In the genomic region with DNA sequence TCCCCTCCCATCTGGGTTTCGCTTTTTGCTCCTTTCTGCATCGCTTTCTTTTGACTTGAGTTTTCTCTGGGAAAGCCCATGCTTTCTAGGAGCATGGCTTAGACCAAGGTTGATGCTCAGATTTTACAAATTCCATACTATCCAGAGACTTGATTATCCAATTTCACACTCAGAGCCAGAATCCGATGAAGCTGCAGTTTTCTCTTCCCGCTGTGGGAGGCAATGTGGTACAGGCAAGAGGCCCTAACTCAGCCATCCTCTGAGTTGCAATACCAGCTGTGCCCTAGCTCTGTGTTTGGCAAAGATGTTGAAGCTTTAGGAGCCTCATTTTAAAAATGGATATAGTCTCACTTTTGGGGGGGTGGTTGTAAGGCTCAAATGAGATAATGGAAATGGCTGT, we compare ENCODE assay signal across 11 cellular contexts.
DNase-seq lines count a peak whose midpoint lies in the region; ATAC-seq and TF ChIP-seq lines count a peak whose summit lies in the region.
"Had no signal": no experiment of that assay in that cellular context is flagged by ENCODE, and none has a peak within 500 bp of the region (broad histone marks: within the 10 kb centered on the region; RNA-seq: fewer than 3 reads in every experiment).

No MANE protein-coding gene starts in this region.

- intact Hi-C loops in CD4-positive, alpha-beta T cell (cut with DNase I, micrococcal nuclease): no loop called here

- TF ChIP-seq CTCF in GM12864 (IDR thresholded peaks at IDR 0.05; ENCODE audit: low read depth, low read length, missing control alignments): peak; percentile 29
- no peak for TF ChIP-seq CTCF in endothelial cell (IDR thresholded peaks at IDR 0.05; ENCODE audit: unreplicated experiment)
- TF ChIP-seq CTCF in osteoblast (IDR thresholded peaks at IDR 0.05; ENCODE audit: extremely low read depth, low read depth, low read length): peak; percentile 22
- no peak for TF ChIP-seq CTCF in CD4-positive, alpha-beta T cell (IDR thresholded peaks at IDR 0.05)

- H3K4me1 Mint-ChIP-seq in endothelial cell (ENCODE audit: unreplicated experiment): peaks cover 8% of the 10 kb centered on the region
- no peaks in the 10 kb centered on the region for H3K4me1 Mint-ChIP-seq in activated naive CD8-positive, alpha-beta T cell treated with anti-CD3 and anti-CD28 coated beads, Interleukin-2, amount 50 U/mL, for 24 hours
- H3K4me1 Mint-ChIP-seq in CD4-positive, alpha-beta T cell (ENCODE audit: low read depth): no peaks in the 10 kb centered on the region
- H3K4me1 Mint-ChIP-seq: naive B cell had no signal

- H3K27me3 Mint-ChIP-seq in endothelial cell (ENCODE audit: unreplicated experiment): no peaks in the 10 kb centered on the region
- peaks cover 2% of the 10 kb centered on the region for H3K27me3 Mint-ChIP-seq in activated naive CD8-positive, alpha-beta T cell treated with anti-CD3 and anti-CD28 coated beads, Interleukin-2, amount 50 U/mL, for 24 hours
- H3K27me3 Mint-ChIP-seq in CD4-positive, alpha-beta T cell: peaks cover 7% of the 10 kb centered on the region

- CTCF ChIA-PET in CD4-positive, alpha-beta T cell (lab: Charles Lee): no interaction called here

- H4K20me1 ChIP-seq in osteoblast (ENCODE audit: insufficient read depth, low read length): no peaks in the 10 kb centered on the region

- no peaks in the 10 kb centered on the region for H3K9me3 ChIP-seq in osteoblast (ENCODE audit: low read depth, low read length)
- H3K9me3 ChIP-seq in CD4-positive, alpha-beta T cell (ENCODE audit: control insufficient read depth, low read length): no peaks in the 10 kb centered on the region
- H3K9me3 ChIP-seq: esophagus muscularis mucosa had no signal

- no peak overlapping the region for H2AFZ ChIP-seq in osteoblast (ENCODE audit: low read length)

- H3K4me2 ChIP-seq in osteoblast (ENCODE audit: insufficient read depth, low read length): no peak overlapping the region

- H3K79me2 ChIP-seq in osteoblast (ENCODE audit: insufficient read depth, low read length): no peaks in the 10 kb centered on the region

- POLR2A ChIA-PET in CD4-positive, alpha-beta T cell (lab: Charles Lee): no interaction called here

- no peaks in the 10 kb centered on the region for H3K4me1 ChIP-seq in osteoblast (ENCODE audit: insufficient read depth, low read length)

- no peaks in the 10 kb centered on the region for H3K27me3 ChIP-seq in osteoblast (ENCODE audit: insufficient read depth, low read length)
- no peaks in the 10 kb centered on the region for H3K27me3 ChIP-seq in CD4-positive, alpha-beta T cell (ENCODE audit: control insufficient read depth, insufficient read depth, low read length)

- no peak overlapping the region for H3K27ac ChIP-seq in osteoblast (ENCODE audit: low read depth, low read length)
- H3K27ac ChIP-seq in CD4-positive, alpha-beta T cell (ENCODE audit: low read depth, low read length): no peak overlapping the region
- H3K27ac ChIP-seq: esophagus muscularis mucosa had no signal

- no peak overlapping the region for H3K27ac Mint-ChIP-seq in endothelial cell (ENCODE audit: unreplicated experiment)
- no peak overlapping the region for H3K27ac Mint-ChIP-seq in activated naive CD8-positive, alpha-beta T cell treated with anti-CD3 and anti-CD28 coated beads, Interleukin-2, amount 50 U/mL, for 24 hours
- no peak overlapping the region for H3K27ac Mint-ChIP-seq in CD4-positive, alpha-beta T cell
- H3K27ac Mint-ChIP-seq: naive B cell had no signal

- no peaks in the 10 kb centered on the region for H3K9me3 Mint-ChIP-seq in endothelial cell (ENCODE audit: unreplicated experiment)
- no peaks in the 10 kb centered on the region for H3K9me3 Mint-ChIP-seq in activated naive CD8-positive, alpha-beta T cell treated with anti-CD3 and anti-CD28 coated beads, Interleukin-2, amount 50 U/mL, for 24 hours
- no peaks in the 10 kb centered on the region for H3K9me3 Mint-ChIP-seq in CD4-positive, alpha-beta T cell

- no peaks in the 10 kb centered on the region for H3K36me3 Mint-ChIP-seq in endothelial cell (ENCODE audit: low read depth, unreplicated experiment)
- no peaks in the 10 kb centered on the region for H3K36me3 Mint-ChIP-seq in activated naive CD8-positive, alpha-beta T cell treated with anti-CD3 and anti-CD28 coated beads, Interleukin-2, amount 50 U/mL, for 24 hours (ENCODE audit: low read depth)
- H3K36me3 Mint-ChIP-seq in CD4-positive, alpha-beta T cell (ENCODE audit: low read depth): no peaks in the 10 kb centered on the region
- H3K36me3 Mint-ChIP-seq: naive B cell had no signal

- no peak for ATAC-seq in activated naive CD8-positive, alpha-beta T cell treated with anti-CD3 and anti-CD28 coated beads, Interleukin-2, amount 50 U/mL, for 24 hours
- ATAC-seq in stimulated activated naive CD8-positive, alpha-beta T cell treated with anti-CD3 and anti-CD28 coated beads, Interleukin-15, Interleukin-2, amounts not matched to agents 100 U/mL and 50 U/mL, for 24 hours: no peak
- ATAC-seq in CD4-positive, alpha-beta T cell (ENCODE audit: poor library complexity): no peak

- H3K4me3 ChIP-seq in GM12864 (ENCODE audit: low read depth, low read length) (no peak overlapping the region), osteoblast (ENCODE audit: insufficient read depth, low read length) (no peak overlapping the region)
- H3K4me3 ChIP-seq: esophagus muscularis mucosa had no signal

- DNase-seq in GM12864 (ENCODE audit: low read depth) (no peak), NCI-H2171 (lab: John Stamatoyannopoulos, UW) (peak; percentile 69), endothelial cell (ENCODE audit: low spot score) (peak; percentile 28), osteoblast (ENCODE audit: insufficient read length, low spot score, missing footprints) (no peak)
- DNase-seq in activated naive CD8-positive, alpha-beta T cell treated with anti-CD3 and anti-CD28 coated beads, Interleukin-2, amount 50 U/mL, for 24 hours: no peak
- no peak for DNase-seq in stimulated activated naive CD8-positive, alpha-beta T cell treated with anti-CD3 and anti-CD28 coated beads, Interleukin-15, Interleukin-2, amounts not matched to agents 100 U/mL and 50 U/mL, for 24 hours
- no peak for DNase-seq in CD4-positive, alpha-beta T cell
- DNase-seq: activated naive CD4-positive, alpha-beta T cell; naive B cell; NCI-H146 had no signal

- H3K4me3 Mint-ChIP-seq in endothelial cell (ENCODE audit: unreplicated experiment): no peak overlapping the region
- no peak overlapping the region for H3K4me3 Mint-ChIP-seq in activated naive CD8-positive, alpha-beta T cell treated with anti-CD3 and anti-CD28 coated beads, Interleukin-2, amount 50 U/mL, for 24 hours
- no peak overlapping the region for H3K4me3 Mint-ChIP-seq in CD4-positive, alpha-beta T cell
- H3K4me3 Mint-ChIP-seq: naive B cell had no signal

- no peaks in the 10 kb centered on the region for H3K36me3 ChIP-seq in osteoblast (ENCODE audit: insufficient read depth, low read length)
- H3K36me3 ChIP-seq: esophagus muscularis mucosa had no signal

Comparison
In these comparisons a context has a peak if more than half of its experiments do, and no peak if none do; other contexts are left out.
1. DNase-seq: peak in NCI-H2171 (single experiment) and endothelial cell (single experiment); none in GM12864 (single experiment), osteoblast (single experiment), activated naive CD8-positive, alpha-beta T cell treated with anti-CD3 and anti-CD28 coated beads, Interleukin-2, amount 50 U/mL, for 24 hours (single experiment), stimulated activated naive CD8-positive, alpha-beta T cell treated with anti-CD3 and anti-CD28 coated beads, Interleukin-15, Interleukin-2, amounts not matched to agents 100 U/mL and 50 U/mL, for 24 hours (single experiment) and CD4-positive, alpha-beta T cell (0 of 10).
2. CTCF ChIP-seq: peak in GM12864 (single experiment) and osteoblast (single experiment); none in endothelial cell (single experiment) and CD4-positive, alpha-beta T cell (single experiment).